In the genomic region with DNA sequence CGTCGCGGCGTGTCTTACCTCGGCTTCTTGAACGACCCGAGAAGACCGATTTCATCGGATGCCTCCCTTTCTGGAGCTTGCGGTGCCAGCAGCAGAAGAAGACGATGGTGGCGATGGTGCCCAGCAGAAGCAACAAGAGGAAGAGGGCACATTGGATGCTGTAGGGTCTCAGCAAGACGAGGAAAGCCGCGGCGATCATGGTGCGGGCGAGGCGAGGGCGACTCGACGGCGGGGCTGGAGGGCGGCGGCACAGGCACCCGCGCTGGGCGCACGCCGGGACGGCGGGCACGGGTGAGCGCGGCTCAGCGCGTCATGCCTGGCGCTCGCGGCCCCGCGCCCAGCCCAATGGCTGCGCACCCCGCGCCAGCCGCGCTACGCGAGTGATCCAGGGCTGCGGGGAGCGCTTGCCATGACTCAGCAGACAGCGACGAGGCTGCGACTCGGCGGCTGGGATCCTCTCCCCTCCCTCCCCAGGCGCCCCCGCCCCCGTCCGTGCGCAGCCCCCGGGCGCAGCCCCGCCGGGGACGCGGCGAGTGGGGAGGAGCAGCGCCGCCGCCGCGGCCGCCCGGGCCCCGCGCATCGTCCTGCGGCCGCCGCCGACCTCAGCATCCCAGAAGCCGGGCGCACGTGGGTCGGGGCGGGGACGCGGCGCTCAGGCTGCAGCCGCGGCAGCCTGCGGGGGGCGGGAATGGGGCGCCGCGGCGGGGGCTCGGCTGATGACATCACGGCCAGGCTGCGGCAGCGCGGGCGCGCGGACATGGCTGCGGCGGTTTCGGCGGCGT, we compare ENCODE assay signal across 8 cellular contexts. TPM values are rescaled to one million over a fixed set of nuclear protein-coding genes. Genes with fewer than 3 reads are reported as not detected.
A peak's percentile ranks its signal among the peaks of the same experiment; 100 is the strongest.
DNase-seq lines count a peak whose midpoint lies in the region; ATAC-seq, FAIRE-seq and TF ChIP-seq lines count a peak whose summit lies in the region.

A gene with protein sequence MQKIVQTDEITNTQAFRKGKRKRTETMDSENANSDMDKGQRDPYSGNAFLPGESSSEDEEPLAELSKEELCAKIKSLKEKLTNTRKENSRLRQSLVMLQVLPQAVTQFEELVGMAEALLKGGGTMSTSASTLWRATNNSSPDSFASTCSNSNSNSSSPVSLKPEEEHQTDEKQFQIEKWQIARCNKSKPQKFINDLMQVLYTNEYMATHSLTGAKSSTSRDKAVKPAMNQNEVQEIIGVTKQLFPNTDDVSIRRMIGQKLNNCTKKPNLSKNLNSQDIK (plus strand): TSS at position 719 of the 782 bp plus-strand sequence. CDS start 26,704 bp downstream, outside the sequence.

- ATAC-seq in GM19328 (IDR thresholded peaks at IDR 0.05; ENCODE audit: unreplicated experiment) (peak; percentile 33), HG03342 (IDR thresholded peaks at IDR 0.05; ENCODE audit: unreplicated experiment) (peak; percentile 42)

- no peak for TF ChIP-seq CTCF in D721Med (IDR thresholded peaks at IDR 0.05; ENCODE audit: insufficient read depth, missing control alignments)

- no peak for FAIRE-seq in D721Med (lab: Jason Lieb, UNC)

- peak within 1 kb of the TSS; percentile 77 for H3K27ac ChIP-seq in angular gyrus (ENCODE audit: low read depth, low read length)

- peak; percentile 58 for DNase-seq in DMS53 treated with DMSO at 0.1 percent for 48 hours (lab: John Stamatoyannopoulos, UW; ENCODE audit: unreplicated experiment)
- peak; percentile 81 for DNase-seq in OCI-M1 (lab: John Stamatoyannopoulos, UW)
- peak; percentile 75 for DNase-seq in hepatic stellate cell (ENCODE audit: low spot score)
- DNase-seq in pulmonary artery endothelial cell (ENCODE audit: low read depth, low spot score): peak; percentile 19
- DNase-seq in D721Med (ENCODE audit: insufficient read length, low spot score): no peak

RNA-seq across cellular contexts. Expression of the gene that starts here (rescaled TPM):
- total RNA-seq in pulmonary artery endothelial cell: 1.2 and 1.8 TPM in 2 replicates
